ENCODE assay signal across 8 cellular contexts in genomic region chr17:56833812-56834379, GRCh38. TPM values are rescaled to one million over a fixed set of nuclear protein-coding genes. Genes with fewer than 3 reads are reported as not detected.
A peak's percentile ranks its signal among the peaks of the same experiment; 100 is the strongest.
DNase-seq lines count a peak whose midpoint lies in the region; ATAC-seq and TF ChIP-seq lines count a peak whose summit lies in the region.

TSS of gene C17orf67 (minus strand) at chr17:56833920. CDS start at chr17:56815810, 18,110 bp downstream.
TSS of gene DGKE (plus strand) at chr17:56834151. CDS start at chr17:56834796, 645 bp downstream.

- peaks cover 11% of the 10 kb centered on the region for H3K4me1 ChIP-seq in adipocyte (ENCODE audit: control insufficient read depth, insufficient read depth, low read length)
- H3K4me1 ChIP-seq in heart left ventricle, result peaks cover 0 to 40% (median 14%) of the 10 kb centered on the region in 12 donors
- peaks cover 19 to 36% (median 25%) of the 10 kb centered on the region in 4 donors for H3K4me1 ChIP-seq in upper lobe of left lung

- intact Hi-C loops in heart left ventricle (cut with DNase I) (loop anchor here in 2 of 10 donors (5.0 kb wide), 1 partner anchor 78 kb away; the partner anchor contains the start of gene TRIM25 (in 2 of the 2)), posterior cingulate gyrus (cut with DNase I) (loop anchor here (5.0 kb wide), 1 partner anchor 128 kb away; the partner anchor contains the start of gene COIL)

- H3K9me3 ChIP-seq in adipocyte (ENCODE audit: control insufficient read depth, low read length) (no peaks in the 10 kb centered on the region), heart left ventricle (no peaks in the 10 kb centered on the region), upper lobe of left lung (no peaks in the 10 kb centered on the region)

- peak; percentile 98 for DNase-seq in GM12865 (ENCODE audit: low read depth)
- DNase-seq in NCI-H1105 (lab: John Stamatoyannopoulos, UW), result peak; percentile 91
- DNase-seq in SW 1271 (lab: John Stamatoyannopoulos, UW), result peak; percentile 77 to 87
- peak; percentile 99 for DNase-seq in adipocyte (ENCODE audit: low read depth)
- peak; percentile 97 to 99 (median 99) for DNase-seq in heart left ventricle
- peak; percentile 94 to 100 (median 97) for DNase-seq in posterior cingulate gyrus
- DNase-seq in upper lobe of left lung, result peak; percentile 98 to 99

- H3K27me3 ChIP-seq in adipocyte (replicated peaks; ENCODE audit: control insufficient read depth, insufficient read depth, low read length) (no peaks in the 10 kb centered on the region), heart left ventricle (no peaks in the 10 kb centered on the region), upper lobe of left lung (no peaks in the 10 kb centered on the region)

- no peak for TF ChIP-seq EP300 in upper lobe of left lung (IDR thresholded peaks at IDR 0.05)

- peak in 1 of 2 donors; percentile 67 for TF ChIP-seq POLR2A in heart left ventricle (IDR thresholded peaks at IDR 0.05)
- TF ChIP-seq POLR2A in upper lobe of left lung (IDR thresholded peaks at IDR 0.05), result peak in 3 of 4 donors; percentile 35 to 76 (median 59)

- 0 to 2% (median 1%) methylated on average over 32 to 65 of the region's 65 CpGs for WGBS in heart left ventricle, 4 donors
- WGBS in upper lobe of left lung, 2 donors, result 2 to 4% methylated on average over 10 to 34 of the region's 65 CpGs

- H3K4me3 ChIP-seq in GM12865 (ENCODE audit: low read depth, low read length), result peak within 1 kb of the TSS; percentile 61
- peak within 1 kb of the TSS; percentile 90 for H3K4me3 ChIP-seq in adipocyte (ENCODE audit: low read length)
- H3K4me3 ChIP-seq in heart left ventricle, result peak within 1 kb of the TSS; percentile 64 to 92 (median 78)
- H3K4me3 ChIP-seq in upper lobe of left lung, result peak within 1 kb of the TSS; percentile 59 to 97 (median 84)

- H3K27ac ChIP-seq in heart left ventricle (peak within 1 kb of the TSS; percentile 80 to 96 (median 88)), upper lobe of left lung (peak within 1 kb of the TSS; percentile 77 to 98 (median 86))

- H3K9ac ChIP-seq in adipocyte (ENCODE audit: low read length), result peak within 1 kb of the TSS; percentile 89

- ATAC-seq in HG02678 (IDR thresholded peaks at IDR 0.05; ENCODE audit: unreplicated experiment), result peak; percentile 69
- ATAC-seq in heart left ventricle, result peak; percentile 97 to 99 (median 99)
- peak; percentile 99 for ATAC-seq in upper lobe of left lung (ENCODE audit: low FRiP score in 2 of 2)

- no peak for TF ChIP-seq CTCF in GM12865 (IDR thresholded peaks at IDR 0.05; ENCODE audit: insufficient read depth, low read depth, low read length, missing control alignments)
- no peak for TF ChIP-seq CTCF in heart left ventricle (IDR thresholded peaks at IDR 0.05)
- TF ChIP-seq CTCF in upper lobe of left lung (IDR thresholded peaks at IDR 0.05), result peak in 2 of 6 experiments; percentile 3 to 20

- H3K36me3 ChIP-seq in adipocyte (ENCODE audit: control insufficient read depth, insufficient read depth, low read length, severe bottlenecking), result no peaks in the 10 kb centered on the region
- peaks cover 0 to 7% (median 0%) of the 10 kb centered on the region in 9 donors for H3K36me3 ChIP-seq in heart left ventricle
- no peaks in the 10 kb centered on the region for H3K36me3 ChIP-seq in upper lobe of left lung

RNA-seq across cellular contexts. Expression of gene C17orf67, which starts in this region (rescaled TPM):
- total RNA-seq in heart left ventricle, result 1 to 10 TPM in 2 of 9 donors, under 1 TPM in 7; 0.25 to 1.1 (median 0.48) TPM
- polyA plus RNA-seq in heart left ventricle, result under 1 TPM; 0.14 to 0.19 TPM
- total RNA-seq in upper lobe of left lung, result 1 to 10 TPM in 4 of 6 donors, under 1 TPM in 2; 0.76 to 4.2 (median 1.6) TPM

RNA-seq across cellular contexts. Expression of gene DGKE, which starts in this region (rescaled TPM):
- total RNA-seq in heart left ventricle (1 to 10 TPM; 1.9 to 4.1 (median 3.0) TPM), upper lobe of left lung (10 to 100 TPM in 3 of 6 donors, 1 to 10 TPM in 3; 4.3 to 23.8 (median 9.2) TPM)
- polyA plus RNA-seq in heart left ventricle, result 1 to 10 TPM in 1 of 2 donors, under 1 TPM in 1; 0.96 to 1.7 TPM

Comparison
In these comparisons a context has a peak if more than half of its experiments do, and no peak if none do; other contexts are left out.
1. Peak in every context shown above with its lines: DNase-seq, ATAC-seq, H3K4me3 ChIP-seq and H3K27ac ChIP-seq.